27 cellular contexts compared by ENCODE assay signal in genomic region chr5:150051657-150052195, GRCh38. TPM values are rescaled to one million over a fixed set of nuclear protein-coding genes. Genes with fewer than 3 reads are reported as not detected.
DNase-seq lines count a peak whose midpoint lies in the region; ATAC-seq, FAIRE-seq and TF ChIP-seq lines count a peak whose summit lies in the region.
"Had no signal": no experiment of that assay in that cellular context is flagged by ENCODE, and none has a peak within 500 bp of the region (broad histone marks: within the 10 kb centered on the region; RNA-seq: fewer than 3 reads in every experiment).

No MANE protein-coding gene starts in this region.

- H3K27me3 ChIP-seq in astrocyte (ENCODE audit: insufficient read depth, low read length) = no peaks in the 10 kb centered on the region
- H3K27me3 ChIP-seq in HepG2 (ENCODE audit: control insufficient read depth in 1 of 2, insufficient read depth in 2 of 2, low read length in 2 of 2) = no peaks in the 10 kb centered on the region
- H3K27me3 ChIP-seq: BE2C, Peyer's patch, SJCRH30 had no signal

- H3K4me1 Mint-ChIP-seq in astrocyte (ENCODE audit: low read depth, unreplicated experiment) (peaks cover 28% of the 10 kb centered on the region), endothelial cell (ENCODE audit: unreplicated experiment) (peaks cover 18% of the 10 kb centered on the region)

- WGBS in HepG2 (ENCODE audit: low lambda C conversion rate) = 95% methylated on average over 18 of the region's 18 CpGs

- TF ChIP-seq POLR2A in HepG2 (IDR thresholded peaks at IDR 0.05; ENCODE audit: insufficient read depth in 1 of 2, low read depth in 2 of 2, low read length in 2 of 2) = no peak

- TF ChIP-seq EP300 in HepG2 (IDR thresholded peaks at IDR 0.05; ENCODE audit: low read depth in 2 of 2, low read length in 2 of 2) (no peak), HepG2 (CRISPR knock-in tag; IDR thresholded peaks at IDR 0.05; ENCODE audit: borderline replicate concordance) (no peak)

- H3K4me3 ChIP-seq in astrocyte (ENCODE audit: insufficient read depth, low read depth, low read length) (no peak overlapping the region), HepG2 (replicated peaks in 1 of 3; ENCODE audit: insufficient read depth in 1 of 3, low read depth in 2 of 3, low read length in 3 of 3) (no peak overlapping the region)
- H3K4me3 ChIP-seq: Peyer's patch, SJCRH30 had no signal

- no peak for ATAC-seq in activated naive CD4-positive, alpha-beta T cell treated with anti-CD3 and anti-CD28 coated beads, Interleukin-2, amount 50 U/mL, for 72 hours
- no peak for ATAC-seq in HepG2

- H3K4me1 ChIP-seq in astrocyte (ENCODE audit: insufficient read depth, low read length) (peaks cover 32% of the 10 kb centered on the region), HepG2 (ENCODE audit: insufficient read depth, low read length) (no peaks in the 10 kb centered on the region)
- H3K4me1 ChIP-seq: BE2C, Caco-2, Peyer's patch, SJCRH30 had no signal

- TF ChIP-seq CTCF in astrocyte (IDR thresholded peaks at IDR 0.05; ENCODE audit: insufficient read depth, low read depth, low read length) (no peak), HepG2 (CRISPR knock-in tag; IDR thresholded peaks at IDR 0.05) (no peak), endothelial cell (IDR thresholded peaks at IDR 0.05; ENCODE audit: unreplicated experiment) (no peak), GM13977 (IDR thresholded peaks at IDR 0.05; ENCODE audit: extremely low read depth, insufficient read depth, missing control alignments) (no peak), GM10248 (IDR thresholded peaks at IDR 0.05; ENCODE audit: control extremely low read depth, extremely low read depth, low read depth, missing control alignments) (no peak)

- no peaks in the 10 kb centered on the region for H3K9me3 Mint-ChIP-seq in activated naive CD4-positive, alpha-beta T cell treated with anti-CD3 and anti-CD28 coated beads, Interleukin-2, amount 50 U/mL, for 72 hours
- no peaks in the 10 kb centered on the region for H3K9me3 Mint-ChIP-seq in astrocyte (ENCODE audit: unreplicated experiment)
- H3K9me3 Mint-ChIP-seq in endothelial cell (ENCODE audit: unreplicated experiment) = no peaks in the 10 kb centered on the region
- H3K9me3 Mint-ChIP-seq: CD4-positive, alpha-beta memory T cell had no signal

- H2AFZ ChIP-seq in astrocyte (ENCODE audit: low read depth, low read length) (no peak overlapping the region), HepG2 (ENCODE audit: low read length) (no peak overlapping the region)

- no peak for DNase-seq in activated naive CD4-positive, alpha-beta T cell treated with anti-CD3 and anti-CD28 coated beads, Interleukin-2, amount 50 U/mL, for 72 hours (ENCODE audit: low spot score in 2 of 2)
- DNase-seq in activated naive CD4-positive, alpha-beta T cell (lab: John Stamatoyannopoulos, UW) = no peak
- DNase-seq in astrocyte (ENCODE audit: low read depth) (no peak), HepG2 (ENCODE audit: low spot score) (no peak), endothelial cell (ENCODE audit: low spot score) (no peak), GM13977 (ENCODE audit: low spot score) (no peak), NCI-H1417 (lab: John Stamatoyannopoulos, UW) (no peak), GM10248 (ENCODE audit: extremely low spot score) (no peak)
- DNase-seq: BE2C; Caco-2; CD4-positive, alpha-beta memory T cell; DND-41; GOT3; HCEC 1CT; NCI-H1092 treated with DMSO at 0.1 percent for 48 hours; NCI-H2029 treated with DMSO at 0.1 percent for 48 hours; NCI-H226; NCI-H510A treated with DMSO at 0.1 percent for 48 hours; NCI-H774; NK-92 treated with Interleukin-12 subunit alpha and Interleukin-12 subunit beta, amount 100 ng/mL, for 24 hours; SJCRH30 had no signal

- CTCF ChIA-PET in HepG2 (lab: Yijun Ruan, JAX; ENCODE audit: low intra/inter-chr PET ratio, low total read pairs) = no interaction called here
- CTCF ChIA-PET in GM10248 (lab: Yijun Ruan, JAX) = interaction anchor here (4.6 kb wide), 1 partner anchor 16 kb away, joined by 21 read pairs; no protein-coding TSS in a partner anchor

- no peaks in the 10 kb centered on the region for H4K20me1 ChIP-seq in astrocyte (ENCODE audit: insufficient read depth, low read length)
- H4K20me1 ChIP-seq in HepG2 (ENCODE audit: insufficient read depth, low read length) = no peaks in the 10 kb centered on the region

- H3K79me2 ChIP-seq in astrocyte (ENCODE audit: insufficient read depth, low read length) (peaks cover 7% of the 10 kb centered on the region), HepG2 (ENCODE audit: insufficient read depth, low read length) (no peaks in the 10 kb centered on the region)

- no peak for FAIRE-seq in astrocyte (lab: Jason Lieb, UNC)
- FAIRE-seq in HepG2 (lab: Jason Lieb, UNC) = no peak
- FAIRE-seq: A204.1, GM12892, GM18507 had no signal

- H3K9ac ChIP-seq in astrocyte (ENCODE audit: low read length) = no peak overlapping the region
- H3K9ac ChIP-seq in HepG2 (ENCODE audit: insufficient read depth, low read depth, low read length) = no peak overlapping the region
- H3K9ac ChIP-seq: KMS-11 had no signal

- H3K9me3 ChIP-seq in astrocyte (ENCODE audit: insufficient read depth, low read depth, low read length) (no peaks in the 10 kb centered on the region), HepG2 (ENCODE audit: low read length) (no peaks in the 10 kb centered on the region)
- H3K9me3 ChIP-seq: BE2C, Caco-2, Peyer's patch, SJCRH30 had no signal

- in situ Hi-C loops in HepG2 (cut with HindIII; ENCODE audit: extremely low pct_ligation_motif_present, low pct_unique_long_range_greater_than_20kb) = no loop called here
- in situ Hi-C loops in GM13977 (cut with MboI; ENCODE audit: low pct_unique_long_range_greater_than_20kb, low sequenced_read_pairs, unreplicated experiment) = no loop called here

- POLR2A ChIA-PET in HepG2 (lab: Yijun Ruan, JAX) = interaction anchor here (2.2 kb wide), 1 partner anchor 25 kb away, joined by 6 read pairs; no protein-coding TSS in a partner anchor
- POLR2A ChIA-PET in GM10248 (lab: Yijun Ruan, JAX) = no interaction called here

- no TSS peak for BruUV-seq in HepG2 (replicated peaks; lab: Mats Ljungman, UMichigan)

- H3K36me3 ChIP-seq in astrocyte (ENCODE audit: insufficient read depth, low read length) (peaks cover 51% of the 10 kb centered on the region), HepG2 (replicated peaks in 1 of 2; ENCODE audit: control insufficient read depth in 1 of 2, insufficient read depth in 2 of 2, low read length in 2 of 2) (peaks cover 40 to 74% of the 10 kb centered on the region in 2 experiments)

- H3K27ac Mint-ChIP-seq in activated naive CD4-positive, alpha-beta T cell treated with anti-CD3 and anti-CD28 coated beads, Interleukin-2, amount 50 U/mL, for 72 hours = peak overlapping the region; percentile 46 to 69
- H3K27ac Mint-ChIP-seq in astrocyte (ENCODE audit: unreplicated experiment) (peak overlapping the region; percentile 84), endothelial cell (ENCODE audit: unreplicated experiment) (no peak overlapping the region)

- H3K4me2 ChIP-seq in astrocyte (ENCODE audit: low read length) = no peak overlapping the region
- H3K4me2 ChIP-seq in HepG2 (ENCODE audit: low read depth, low read length) = no peak overlapping the region
- H3K4me2 ChIP-seq: KMS-11 had no signal

- H3K4me3 Mint-ChIP-seq in astrocyte (ENCODE audit: unreplicated experiment) (no peak overlapping the region), endothelial cell (ENCODE audit: unreplicated experiment) (no peak overlapping the region)
- H3K4me3 Mint-ChIP-seq: CD4-positive, alpha-beta memory T cell had no signal

- TF ChIP-seq RAD21 in HepG2 (CRISPR knock-in tag; IDR thresholded peaks at IDR 0.05) = no peak

- H3K36me3 Mint-ChIP-seq in activated naive CD4-positive, alpha-beta T cell treated with anti-CD3 and anti-CD28 coated beads, Interleukin-2, amount 50 U/mL, for 72 hours = peaks cover 5 to 31% of the 10 kb centered on the region in 2 donors
- H3K36me3 Mint-ChIP-seq in astrocyte (ENCODE audit: low read depth, unreplicated experiment) = peaks cover 57% of the 10 kb centered on the region
- peaks cover 44% of the 10 kb centered on the region for H3K36me3 Mint-ChIP-seq in endothelial cell (ENCODE audit: low read depth, unreplicated experiment)

- H3K27me3 Mint-ChIP-seq in astrocyte (ENCODE audit: low read depth, unreplicated experiment) (no peaks in the 10 kb centered on the region), endothelial cell (ENCODE audit: unreplicated experiment) (peaks cover 7% of the 10 kb centered on the region)
- H3K27me3 Mint-ChIP-seq: CD4-positive, alpha-beta memory T cell had no signal

- intact Hi-C loops in HepG2 (cut with micrococcal nuclease; ENCODE audit: unreplicated experiment) = no loop called here

- H3K27ac ChIP-seq in astrocyte (ENCODE audit: low read depth, low read length) (no peak overlapping the region), HepG2 (ENCODE audit: extremely low read length, insufficient read depth, low read length) (no peak overlapping the region)
- H3K27ac ChIP-seq: KMS-11, Peyer's patch, SJCRH30 had no signal

RNA-seq across cellular contexts. Expression of gene CSF1R, which starts 34.6 kb away (rescaled TPM):
- 1 to 10 TPM in 1 of 2 donors, not detected in 1; 5.2 TPM for total RNA-seq in activated naive CD4-positive, alpha-beta T cell treated with anti-CD3 and anti-CD28 coated beads, Interleukin-2, amount 50 U/mL, for 72 hours
- total RNA-seq in astrocyte = 1.4 and 1.6 TPM in 2 replicates
- not detected in 2 replicates for total RNA-seq in HepG2 (2016; rRNA removed; fragmentation: Illumina TruSeq; extraction: Trizol)
- not detected in 2 replicates for total RNA-seq in HepG2 (2016; cell fraction: cytosol; rRNA removed; fragmentation: Illumina TruSeq; extraction: Trizol; ENCODE audit: low read depth)
- total RNA-seq in HepG2 (2016; cell fraction: insoluble cytoplasmic fraction; rRNA removed; fragmentation: Illumina TruSeq; extraction: Trizol) = not detected in 2 replicates
- not detected in 2 replicates for total RNA-seq in HepG2 (2016; cell fraction: membrane; rRNA removed; fragmentation: Illumina TruSeq; extraction: Trizol)
- not detected in 2 replicates for total RNA-seq in HepG2 (2016; cell fraction: nucleus; rRNA removed; fragmentation: Illumina TruSeq; extraction: Trizol)
- polyA plus RNA-seq in HepG2 (2011; rRNA removed) = 0.01 TPM in 1 of 2 replicates, not detected in the other
- polyA plus RNA-seq in HepG2 (2011; cell fraction: cytosol; rRNA removed) = 0.01 TPM in 1 of 2 replicates, not detected in the other
- polyA plus RNA-seq in HepG2 (2011; cell fraction: nucleus; rRNA removed) = 0.03 TPM in 1 of 2 replicates, not detected in the other
- 0.07 TPM in 1 of 2 replicates, not detected in the other for polyA plus RNA-seq in HepG2 (2012)
- polyA plus RNA-seq in HepG2 (2016; cell fraction: cytosol; fragmentation: Illumina TruSeq; extraction: Trizol; ENCODE audit: low read depth) = not detected in 2 replicates
- polyA plus RNA-seq in HepG2 (2016; cell fraction: insoluble cytoplasmic fraction; fragmentation: Illumina TruSeq; extraction: Trizol; ENCODE audit: low read depth) = not detected in 2 replicates
- polyA plus RNA-seq in HepG2 (2016; cell fraction: membrane; fragmentation: Illumina TruSeq; extraction: Trizol; ENCODE audit: low read depth) = not detected in 2 replicates
- not detected in 2 replicates for polyA plus RNA-seq in HepG2 (2016; cell fraction: nucleus; fragmentation: Illumina TruSeq; extraction: Trizol; ENCODE audit: insufficient read depth, low read depth)
- 0.58 TPM in 1 of 2 replicates, not detected in the other for polyA minus RNA-seq in HepG2 (2011; rRNA and poly(A)+ RNA removed; ENCODE audit: low replicate concordance)
- polyA minus RNA-seq in HepG2 (2011; cell fraction: cytosol; rRNA and poly(A)+ RNA removed) = not detected in 2 replicates
- not detected in 2 replicates for polyA minus RNA-seq in HepG2 (2011; cell fraction: nucleus; rRNA and poly(A)+ RNA removed)
- total RNA-seq in endothelial cell (ENCODE audit: unreplicated experiment) = 2.7 TPM
- total RNA-seq: HT-29 had no signal

RNA-seq across cellular contexts. Expression of gene HMGXB3, which starts 51.2 kb away (rescaled TPM):
- total RNA-seq in activated naive CD4-positive, alpha-beta T cell treated with anti-CD3 and anti-CD28 coated beads, Interleukin-2, amount 50 U/mL, for 72 hours = 10 to 100 TPM; 19.9 to 40.8 TPM
- total RNA-seq in astrocyte = 58.1 and 58.6 TPM in 2 replicates
- total RNA-seq in HepG2 (2016; rRNA removed; fragmentation: Illumina TruSeq; extraction: Trizol) = 20.0 and 23.8 TPM in 2 replicates
- total RNA-seq in HepG2 (2016; cell fraction: cytosol; rRNA removed; fragmentation: Illumina TruSeq; extraction: Trizol; ENCODE audit: low read depth) = 2.1 and 2.4 TPM in 2 replicates
- total RNA-seq in HepG2 (2016; cell fraction: insoluble cytoplasmic fraction; rRNA removed; fragmentation: Illumina TruSeq; extraction: Trizol) = 19.2 and 20.9 TPM in 2 replicates
- total RNA-seq in HepG2 (2016; cell fraction: membrane; rRNA removed; fragmentation: Illumina TruSeq; extraction: Trizol) = 7.7 and 9.2 TPM in 2 replicates
- total RNA-seq in HepG2 (2016; cell fraction: nucleus; rRNA removed; fragmentation: Illumina TruSeq; extraction: Trizol) = 34.9 and 36.0 TPM in 2 replicates
- 18.8 and 23.4 TPM in 2 replicates for polyA plus RNA-seq in HepG2 (2011; rRNA removed)
- 13.2 and 13.8 TPM in 2 replicates for polyA plus RNA-seq in HepG2 (2011; cell fraction: cytosol; rRNA removed)
- 41.0 and 44.0 TPM in 2 replicates for polyA plus RNA-seq in HepG2 (2011; cell fraction: nucleus; rRNA removed)
- polyA plus RNA-seq in HepG2 (2012) = 13.8 and 14.7 TPM in 2 replicates
- 0.90 and 0.95 TPM in 2 replicates for polyA plus RNA-seq in HepG2 (2016; cell fraction: cytosol; fragmentation: Illumina TruSeq; extraction: Trizol; ENCODE audit: low read depth)
- polyA plus RNA-seq in HepG2 (2016; cell fraction: insoluble cytoplasmic fraction; fragmentation: Illumina TruSeq; extraction: Trizol; ENCODE audit: low read depth) = 12.6 and 14.4 TPM in 2 replicates
- polyA plus RNA-seq in HepG2 (2016; cell fraction: membrane; fragmentation: Illumina TruSeq; extraction: Trizol; ENCODE audit: low read depth) = 2.4 and 2.5 TPM in 2 replicates
- polyA plus RNA-seq in HepG2 (2016; cell fraction: nucleus; fragmentation: Illumina TruSeq; extraction: Trizol; ENCODE audit: insufficient read depth, low read depth) = 61.7 and 65.5 TPM in 2 replicates
- polyA minus RNA-seq in HepG2 (2011; rRNA and poly(A)+ RNA removed; ENCODE audit: low replicate concordance) = 60.1 and 67.3 TPM in 2 replicates
- 18.8 and 19.3 TPM in 2 replicates for polyA minus RNA-seq in HepG2 (2011; cell fraction: cytosol; rRNA and poly(A)+ RNA removed)
- 47.7 and 47.8 TPM in 2 replicates for polyA minus RNA-seq in HepG2 (2011; cell fraction: nucleus; rRNA and poly(A)+ RNA removed)
- total RNA-seq in endothelial cell (ENCODE audit: unreplicated experiment) = 55.7 TPM

RNA-seq across cellular contexts. Expression of gene TIGD6, which starts 51.3 kb away (rescaled TPM):
- total RNA-seq in activated naive CD4-positive, alpha-beta T cell treated with anti-CD3 and anti-CD28 coated beads, Interleukin-2, amount 50 U/mL, for 72 hours = 1 to 10 TPM; 1.9 to 3.0 TPM
- total RNA-seq in astrocyte (5.5 and 6.2 TPM in 2 replicates), HepG2 (2016; rRNA removed; fragmentation: Illumina TruSeq; extraction: Trizol) (2.1 TPM in 2 replicates), endothelial cell (ENCODE audit: unreplicated experiment) (3.5 TPM)
- total RNA-seq in HepG2 (2016; cell fraction: cytosol; rRNA removed; fragmentation: Illumina TruSeq; extraction: Trizol; ENCODE audit: low read depth) = 0.09 and 0.61 TPM in 2 replicates
- 1.7 and 1.9 TPM in 2 replicates for total RNA-seq in HepG2 (2016; cell fraction: insoluble cytoplasmic fraction; rRNA removed; fragmentation: Illumina TruSeq; extraction: Trizol)
- total RNA-seq in HepG2 (2016; cell fraction: membrane; rRNA removed; fragmentation: Illumina TruSeq; extraction: Trizol) = 1.3 and 1.5 TPM in 2 replicates
- total RNA-seq in HepG2 (2016; cell fraction: nucleus; rRNA removed; fragmentation: Illumina TruSeq; extraction: Trizol) = 1.7 and 1.9 TPM in 2 replicates
- 1.9 and 2.9 TPM in 2 replicates for polyA plus RNA-seq in HepG2 (2011; rRNA removed)
- 1.5 and 2.1 TPM in 2 replicates for polyA plus RNA-seq in HepG2 (2011; cell fraction: cytosol; rRNA removed)
- polyA plus RNA-seq in HepG2 (2011; cell fraction: nucleus; rRNA removed) = 2.0 and 3.2 TPM in 2 replicates
- 1.1 and 2.0 TPM in 2 replicates for polyA plus RNA-seq in HepG2 (2012)
- polyA plus RNA-seq in HepG2 (2016; cell fraction: cytosol; fragmentation: Illumina TruSeq; extraction: Trizol; ENCODE audit: low read depth) = 0.50 and 1.1 TPM in 2 replicates
- polyA plus RNA-seq in HepG2 (2016; cell fraction: insoluble cytoplasmic fraction; fragmentation: Illumina TruSeq; extraction: Trizol; ENCODE audit: low read depth) = 1.8 and 2.1 TPM in 2 replicates
- polyA plus RNA-seq in HepG2 (2016; cell fraction: membrane; fragmentation: Illumina TruSeq; extraction: Trizol; ENCODE audit: low read depth) = 1.1 and 1.7 TPM in 2 replicates
- polyA plus RNA-seq in HepG2 (2016; cell fraction: nucleus; fragmentation: Illumina TruSeq; extraction: Trizol; ENCODE audit: insufficient read depth, low read depth) = 1.8 and 2.0 TPM in 2 replicates
- polyA minus RNA-seq in HepG2 (2011; rRNA and poly(A)+ RNA removed; ENCODE audit: low replicate concordance) = 5.4 and 13.9 TPM in 2 replicates
- 0.97 and 1.8 TPM in 2 replicates for polyA minus RNA-seq in HepG2 (2011; cell fraction: cytosol; rRNA and poly(A)+ RNA removed)
- 8.4 and 13.9 TPM in 2 replicates for polyA minus RNA-seq in HepG2 (2011; cell fraction: nucleus; rRNA and poly(A)+ RNA removed)
